ENCODE assay signal across 20 cellular contexts in genomic region chr17:35359396-35359795, GRCh38.
"Had no signal": no experiment of that assay in that cellular context is flagged by ENCODE, and none has a peak within 500 bp of the region (broad histone marks: within the 10 kb centered on the region; RNA-seq: fewer than 3 reads in every experiment).

No MANE protein-coding gene starts in this region.

- H3K27ac ChIP-seq: foreskin keratinocyte, pancreas, psoas muscle, right atrium auricular region, stomach, suprapubic skin, transverse colon had no signal

- ATAC-seq: foreskin keratinocyte; left ventricle myocardium superior; pancreas; psoas muscle; stimulated activated memory B cell treated with anti-CD40 and anti-IgM and Interleukin-4, amounts not matched to agents 10 μg/mL and 1 μg/mL and 100 μg/mL, for 72 hours; T-helper 17 cell had no signal

- H3K4me1 ChIP-seq: foreskin keratinocyte, pancreas, psoas muscle, transverse colon had no signal

- H3K36me3 ChIP-seq: pancreas had no signal

- H3K9me3 ChIP-seq: pancreas, psoas muscle, right atrium auricular region, stomach, suprapubic skin, transverse colon had no signal

- DNase-seq: activated CD4-positive, alpha-beta memory T cell treated with anti-CD3 and anti-CD28 coated beads for 36 hours; activated CD4-positive, alpha-beta T cell treated with anti-CD3 and anti-CD28 coated beads for 48 hours; activated effector memory CD4-positive, alpha-beta T cell treated with anti-CD3 and anti-CD28 coated beads, Interleukin-2, amount 50 U/mL, for 16 hours; activated naive CD4-positive, alpha-beta T cell treated with anti-CD3 and anti-CD28 coated beads, Interleukin-2, amount 10 ng/mL, durations not matched to agents 7 days and 5 days; effector CD4-positive, alpha-beta T cell; erythroblast; foreskin keratinocyte; immature natural killer cell; left ventricle myocardium superior; nephron progenitor cell; pancreas; psoas muscle; stimulated activated CD4-positive, alpha-beta T cell treated with anti-CD3 and anti-CD28 coated beads, Interleukin-12 subunit alpha, Interleukin-12 subunit beta, amount 100 ng/mL, for 4 hours; stomach; T-helper 17 cell; transverse colon had no signal

- H3K4me3 ChIP-seq: pancreas, psoas muscle, right atrium auricular region, stomach, suprapubic skin, transverse colon had no signal

- FAIRE-seq: pancreas, urothelium cell line had no signal

- H3K27me3 ChIP-seq: right atrium auricular region, stomach, suprapubic skin, transverse colon had no signal
